26 cellular contexts compared by ENCODE assay signal in the genomic region with DNA sequence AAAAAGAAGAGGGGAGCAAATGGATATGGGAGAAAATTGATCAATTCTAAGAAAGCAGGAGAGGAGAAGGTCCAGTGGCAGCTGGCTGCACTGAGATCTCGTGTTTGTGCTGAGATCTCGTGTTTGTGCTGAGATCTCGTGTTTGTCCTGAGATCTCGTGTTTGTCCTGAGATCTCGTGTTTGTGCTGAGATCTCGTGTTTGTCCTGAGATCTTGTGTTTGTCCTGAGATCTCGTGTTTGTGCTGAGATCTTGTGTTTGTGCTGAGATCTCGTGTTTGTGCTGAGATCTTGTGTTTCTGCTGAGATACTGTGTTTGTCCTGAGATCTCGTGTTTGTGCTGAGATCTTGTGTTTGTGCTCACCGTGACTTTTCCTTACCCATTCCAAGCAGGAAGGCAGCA.
DNase-seq lines count a peak whose midpoint lies in the region; FAIRE-seq and TF ChIP-seq lines count a peak whose summit lies in the region.
"Had no signal": no experiment of that assay in that cellular context is flagged by ENCODE, and none has a peak within 500 bp of the region (broad histone marks: within the 10 kb centered on the region; RNA-seq: fewer than 3 reads in every experiment).

No MANE protein-coding gene starts in this region.

- H3K27me3 Mint-ChIP-seq in neural progenitor cell (ENCODE audit: insufficient read depth, low read depth): peaks cover 1% of the 10 kb centered on the region
- H3K27me3 Mint-ChIP-seq in type B pancreatic cell: no peaks in the 10 kb centered on the region

- H3K4me3 Mint-ChIP-seq in neural progenitor cell (no peak overlapping the region), type B pancreatic cell (no peak overlapping the region)
- H3K4me3 Mint-ChIP-seq: CD8-positive, alpha-beta memory T cell; GM23338; IgD-negative memory B cell had no signal

- H3K79me2 ChIP-seq in SU-DHL-6 (ENCODE audit: insufficient read depth, low read length) (no peaks in the 10 kb centered on the region), neural progenitor cell (ENCODE audit: low read depth) (no peaks in the 10 kb centered on the region), MM.1S (ENCODE audit: low read length) (no peaks in the 10 kb centered on the region)

- H2AFZ ChIP-seq in SU-DHL-6 (ENCODE audit: low read depth, low read length, severe bottlenecking): peak overlapping the region; percentile 46
- H2AFZ ChIP-seq in neural progenitor cell (replicated peaks): peak overlapping the region; percentile 50
- H2AFZ ChIP-seq in MM.1S (ENCODE audit: low read length): no peak overlapping the region
- H2AFZ ChIP-seq: GM23338 had no signal

- H3K9me3 Mint-ChIP-seq in neural progenitor cell (peaks cover 2% of the 10 kb centered on the region), type B pancreatic cell (no peaks in the 10 kb centered on the region)
- H3K9me3 Mint-ChIP-seq: CD8-positive, alpha-beta memory T cell; GM23338 had no signal

- H3K9me2 ChIP-seq in SU-DHL-6 (replicated peaks; ENCODE audit: insufficient read depth, low read length) (no peaks in the 10 kb centered on the region), MM.1S (replicated peaks; ENCODE audit: insufficient read depth, low read length) (no peaks in the 10 kb centered on the region)

- H3K4me1 Mint-ChIP-seq in neural progenitor cell (peaks cover 2% of the 10 kb centered on the region), type B pancreatic cell (ENCODE audit: unreplicated experiment) (peaks cover 4% of the 10 kb centered on the region)
- H3K4me1 Mint-ChIP-seq: CD8-positive, alpha-beta memory T cell; IgD-negative memory B cell had no signal

- H3K4me2 ChIP-seq in SU-DHL-6 (ENCODE audit: low read depth, low read length, poor library complexity, severe bottlenecking) (no peak overlapping the region), neural progenitor cell (no peak overlapping the region), MM.1S (ENCODE audit: low read depth, low read length) (no peak overlapping the region)
- H3K4me2 ChIP-seq: GM23338 had no signal

- TF ChIP-seq CTCF in D721Med (IDR thresholded peaks at IDR 0.05; ENCODE audit: insufficient read depth, missing control alignments): no peak
- no peak for TF ChIP-seq CTCF in SU-DHL-6 (IDR thresholded peaks at IDR 0.05; ENCODE audit: insufficient read depth, low read length, poor library complexity, severe bottlenecking)
- no peak for TF ChIP-seq CTCF in neural progenitor cell (IDR thresholded peaks at IDR 0.05)
- TF ChIP-seq CTCF in type B pancreatic cell (conservative IDR thresholded peaks at IDR 0.05): no peak
- TF ChIP-seq CTCF in MM.1S (IDR thresholded peaks at IDR 0.05; ENCODE audit: low read length): no peak

- H3K27me3 ChIP-seq in SU-DHL-6 (ENCODE audit: low read length): no peaks in the 10 kb centered on the region
- H3K27me3 ChIP-seq in neural progenitor cell: no peaks in the 10 kb centered on the region
- no peaks in the 10 kb centered on the region for H3K27me3 ChIP-seq in MM.1S (replicated peaks; ENCODE audit: insufficient read depth, low read length)
- H3K27me3 ChIP-seq: MG63, SJCRH30 had no signal

- H3K27ac ChIP-seq in SU-DHL-6 (ENCODE audit: low read depth, low read length) (no peak overlapping the region), neural progenitor cell (no peak overlapping the region), MM.1S (ENCODE audit: low read length) (no peak overlapping the region)
- H3K27ac ChIP-seq: C4-2B, SJCRH30 had no signal

- no peaks in the 10 kb centered on the region for H3K36me3 ChIP-seq in SU-DHL-6 (ENCODE audit: low read length)
- no peaks in the 10 kb centered on the region for H3K36me3 ChIP-seq in neural progenitor cell
- H3K36me3 ChIP-seq in MM.1S (replicated peaks; ENCODE audit: insufficient read depth, low read length): no peaks in the 10 kb centered on the region
- H3K36me3 ChIP-seq: MG63, SJCRH30 had no signal

- peak; percentile 98 for FAIRE-seq in D721Med (lab: Jason Lieb, UNC)
- FAIRE-seq in HTR-8/SVneo (lab: Jason Lieb, UNC): peak; percentile 55
- FAIRE-seq: RCC 7860 had no signal

- H3K9me3 ChIP-seq in SU-DHL-6 (ENCODE audit: insufficient read depth, low read length) (no peaks in the 10 kb centered on the region), neural progenitor cell (ENCODE audit: low read depth) (no peaks in the 10 kb centered on the region), MM.1S (replicated peaks; ENCODE audit: insufficient read depth, low read length) (no peaks in the 10 kb centered on the region)
- H3K9me3 ChIP-seq: MG63, SJCRH30 had no signal

- H3K4me3 ChIP-seq in SU-DHL-6 (ENCODE audit: insufficient read depth, low read length, poor library complexity, severe bottlenecking): no peak overlapping the region
- H3K4me3 ChIP-seq in neural progenitor cell: no peak overlapping the region
- H3K4me3 ChIP-seq in MM.1S (ENCODE audit: low read length): no peak overlapping the region
- H3K4me3 ChIP-seq: GM23338, MG63, SJCRH30 had no signal

- H3K9ac ChIP-seq in SU-DHL-6 (ENCODE audit: low read length): no peak overlapping the region
- no peak overlapping the region for H3K9ac ChIP-seq in neural progenitor cell
- no peak overlapping the region for H3K9ac ChIP-seq in MM.1S (ENCODE audit: low read length)

- H3K36me3 Mint-ChIP-seq in neural progenitor cell: no peaks in the 10 kb centered on the region
- no peaks in the 10 kb centered on the region for H3K36me3 Mint-ChIP-seq in type B pancreatic cell
- H3K36me3 Mint-ChIP-seq: CD8-positive, alpha-beta memory T cell had no signal

- H3K4me1 ChIP-seq in neural progenitor cell: no peaks in the 10 kb centered on the region
- no peaks in the 10 kb centered on the region for H3K4me1 ChIP-seq in MM.1S (ENCODE audit: low read length)
- H3K4me1 ChIP-seq: SJCRH30 had no signal

- DNase-seq in D721Med (ENCODE audit: insufficient read length, low spot score) (no peak), HTR-8/SVneo (ENCODE audit: insufficient read length, low spot score) (no peak), neural progenitor cell (ENCODE audit: low spot score) (no peak), type B pancreatic cell (ENCODE audit: extremely low spot score, unreplicated experiment) (no peak), MM.1S (no peak), AG08395 (ENCODE audit: low spot score) (no peak)
- DNase-seq: Calu3; CD8-positive, alpha-beta memory T cell; DMS53; EL; GF-D8; HCEC 1CT; Karpas-422; MG63; NCI-H1048; NCI-H1417 treated with DMSO at 0.1 percent for 48 hours; NCI-H187; NCI-H2107; NCI-H446 treated with DMSO at 0.1 percent for 48 hours; NCI-H526 treated with DMSO at 0.1 percent for 48 hours; SJCRH30 had no signal

- H3F3A ChIP-seq in SU-DHL-6 (ENCODE audit: insufficient read depth) (no peaks in the 10 kb centered on the region), neural progenitor cell (ENCODE audit: low read depth) (no peaks in the 10 kb centered on the region), MM.1S (ENCODE audit: insufficient read depth, low read length) (no peaks in the 10 kb centered on the region)

- peak overlapping the region; percentile 27 for H3K27ac Mint-ChIP-seq in neural progenitor cell
- H3K27ac Mint-ChIP-seq in type B pancreatic cell: no peak overlapping the region
- H3K27ac Mint-ChIP-seq: CD8-positive, alpha-beta memory T cell; GM23338; IgD-negative memory B cell had no signal

- H4K20me1 ChIP-seq in SU-DHL-6 (ENCODE audit: low read depth, low read length) (no peaks in the 10 kb centered on the region), neural progenitor cell (ENCODE audit: low read depth) (no peaks in the 10 kb centered on the region), MM.1S (ENCODE audit: insufficient read depth, low read length) (no peaks in the 10 kb centered on the region)
